In the genomic region with DNA sequence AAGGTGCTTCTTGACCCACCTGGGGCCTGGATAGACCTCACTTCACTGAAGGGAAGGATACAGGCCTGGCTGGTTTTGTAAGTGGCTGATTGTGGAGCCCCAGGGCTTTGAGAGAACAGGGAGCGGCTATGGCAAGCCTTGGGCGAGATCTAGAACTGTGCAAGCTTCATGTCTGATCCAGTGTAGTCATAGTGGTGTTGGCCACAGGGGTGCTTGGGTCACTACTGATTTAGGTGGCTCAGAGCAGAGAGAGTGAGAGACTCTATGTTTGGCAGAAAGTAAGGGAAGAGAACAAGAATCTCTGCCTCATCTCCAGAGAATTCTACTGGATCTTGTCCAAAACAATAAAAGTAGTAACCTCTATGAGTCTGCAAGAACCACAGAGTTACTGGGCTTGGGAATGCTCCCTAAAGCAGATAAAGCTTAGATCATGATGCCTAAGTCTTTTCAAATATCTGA, we compare ENCODE assay signal across 20 cellular contexts.
DNase-seq lines count a peak whose midpoint lies in the region; ATAC-seq and TF ChIP-seq lines count a peak whose summit lies in the region.
"Had no signal": no experiment of that assay in that cellular context is flagged by ENCODE, and none has a peak within 500 bp of the region (broad histone marks: within the 10 kb centered on the region; RNA-seq: fewer than 3 reads in every experiment).

No MANE protein-coding gene starts in this region.

- TF ChIP-seq CTCF in fibroblast of pulmonary artery (IDR thresholded peaks at IDR 0.05; ENCODE audit: low read length, missing control alignments) = no peak

- DNase-seq in GM03348 (ENCODE audit: low spot score) = peak; percentile 26
- peak; percentile 64 for DNase-seq in T1000 (lab: John Stamatoyannopoulos, UW)
- peak; percentile 18 for DNase-seq in fibroblast of pulmonary artery (ENCODE audit: low read depth)
- peak; percentile 5 for DNase-seq in renal cortical epithelial cell (ENCODE audit: low read depth)
- no peak for DNase-seq in activated CD4-positive, alpha-beta T cell treated with anti-CD3 and anti-CD28 coated beads for 4 hours
- DNase-seq in middle frontal gyrus (ENCODE audit: extremely low spot score, low spot score) = no peak
- DNase-seq: activated CD4-positive, alpha-beta memory T cell treated with anti-CD3 and anti-CD28 coated beads for 36 hours; activated naive CD4-positive, alpha-beta T cell; cortex of kidney; DMS79 treated with DMSO at 0.1 percent for 48 hours; left ventricle myocardium superior; mucosa of descending colon; NCI-H69; SHP77 treated with DMSO at 0.1 percent for 48 hours; stimulated activated CD4-positive, alpha-beta T cell treated with anti-CD3 and anti-CD28 coated beads, Interleukin-15, amount 100 ng/mL, for 24 hours had no signal

- ATAC-seq in HG02884 (IDR thresholded peaks at IDR 0.05; ENCODE audit: unreplicated experiment) (no peak), HG03025 (IDR thresholded peaks at IDR 0.05; ENCODE audit: low FRiP score, unreplicated experiment) (no peak)
- ATAC-seq: left ventricle myocardium superior; mucosa of descending colon; stimulated activated effector memory CD8-positive, alpha-beta T cell treated with anti-CD3 and anti-CD28 coated beads, Interleukin-12 subunit alpha, Interleukin-12 subunit beta, amount 100 ng/mL, for 72 hours had no signal

- no peak overlapping the region for H3K4me3 ChIP-seq in fibroblast of pulmonary artery (replicated peaks; ENCODE audit: low read depth, low read length)
- H3K4me3 ChIP-seq: ascending aorta, mucosa of descending colon, thoracic aorta had no signal

Comparison
In these comparisons a context has a peak if more than half of its experiments do, and no peak if none do; other contexts are left out.
1. DNase-seq: peak in GM03348 (single experiment), T1000 (single experiment), fibroblast of pulmonary artery (single experiment) and renal cortical epithelial cell (single experiment); none in activated CD4-positive, alpha-beta T cell treated with anti-CD3 and anti-CD28 coated beads for 4 hours (0 of 2) and middle frontal gyrus (single experiment).